In genomic region chr3:194667363-194667762, GRCh38 we compare ENCODE assay signal across 20 cellular contexts.
"Had no signal": no experiment of that assay in that cellular context is flagged by ENCODE, and none has a peak within 500 bp of the region (broad histone marks: within the 10 kb centered on the region; RNA-seq: fewer than 3 reads in every experiment).

No MANE protein-coding gene starts in this region.

- H3K27ac ChIP-seq: epithelial cell of prostate, gastrocnemius medialis, heart right ventricle, left ventricle myocardium inferior, parathyroid adenoma, right lobe of liver, VCaP had no signal

- H3K27me3 Mint-ChIP-seq: activated CD4-positive, alpha-beta memory T cell treated with anti-CD3 and anti-CD28 coated beads for 36 hours had no signal

- FAIRE-seq: small intestine had no signal

- H3K4me3 Mint-ChIP-seq: activated CD4-positive, alpha-beta memory T cell treated with anti-CD3 and anti-CD28 coated beads for 36 hours; activated naive CD4-positive, alpha-beta T cell treated with anti-CD3 and anti-CD28 coated beads for 36 hours; nephron had no signal

- H3K9ac ChIP-seq: parathyroid adenoma had no signal

- DNase-seq: activated CD4-positive, alpha-beta memory T cell treated with anti-CD3 and anti-CD28 coated beads for 36 hours; activated naive CD4-positive, alpha-beta T cell treated with anti-CD3 and anti-CD28 coated beads for 36 hours; activated T-cell treated with anti-CD3 and anti-CD28 coated beads for 4 hours; aorta; effector CD8-positive, alpha-beta T cell; gastrocnemius medialis; heart right ventricle; kidney glomerular epithelial cell; left ventricle myocardium inferior; mammary epithelial cell; midbrain; right lobe of liver; small intestine; stimulated activated CD4-positive, alpha-beta T cell treated with anti-CD3 and anti-CD28 coated beads, Interleukin-4, amount 100 ng/mL, for 1 hour; T-helper 2 cell had no signal

- H3K9me3 Mint-ChIP-seq: activated CD4-positive, alpha-beta memory T cell treated with anti-CD3 and anti-CD28 coated beads for 36 hours; activated naive CD4-positive, alpha-beta T cell treated with anti-CD3 and anti-CD28 coated beads for 36 hours; activated T-helper 2 cell treated with anti-CD3 and anti-CD28 coated beads, Interferon-gamma antibody, Interleukin-2, Interleukin-4, amounts not matched to agents 10 μg/mL and 5 μg/mL and 100 μg/mL, durations not matched to agents 14 hours and 24 hours and 36 hours; nephron had no signal

- H3K27ac Mint-ChIP-seq: activated CD4-positive, alpha-beta memory T cell treated with anti-CD3 and anti-CD28 coated beads for 36 hours; activated naive CD4-positive, alpha-beta T cell treated with anti-CD3 and anti-CD28 coated beads for 36 hours; activated T-helper 2 cell treated with anti-CD3 and anti-CD28 coated beads, Interferon-gamma antibody, Interleukin-2, Interleukin-4, amounts not matched to agents 10 μg/mL and 5 μg/mL and 100 μg/mL, durations not matched to agents 14 hours and 24 hours and 36 hours; nephron had no signal

- H3K4me3 ChIP-seq: gastrocnemius medialis, heart right ventricle, left ventricle myocardium inferior, right lobe of liver had no signal

- H3K9me3 ChIP-seq: gastrocnemius medialis, heart right ventricle, left ventricle myocardium inferior, right lobe of liver had no signal

- H3K27me3 ChIP-seq: gastrocnemius medialis, heart right ventricle, right lobe of liver had no signal

- ATAC-seq: gastrocnemius medialis, heart right ventricle, right lobe of liver had no signal
